14 cellular contexts compared by ENCODE assay signal in the genomic region with DNA sequence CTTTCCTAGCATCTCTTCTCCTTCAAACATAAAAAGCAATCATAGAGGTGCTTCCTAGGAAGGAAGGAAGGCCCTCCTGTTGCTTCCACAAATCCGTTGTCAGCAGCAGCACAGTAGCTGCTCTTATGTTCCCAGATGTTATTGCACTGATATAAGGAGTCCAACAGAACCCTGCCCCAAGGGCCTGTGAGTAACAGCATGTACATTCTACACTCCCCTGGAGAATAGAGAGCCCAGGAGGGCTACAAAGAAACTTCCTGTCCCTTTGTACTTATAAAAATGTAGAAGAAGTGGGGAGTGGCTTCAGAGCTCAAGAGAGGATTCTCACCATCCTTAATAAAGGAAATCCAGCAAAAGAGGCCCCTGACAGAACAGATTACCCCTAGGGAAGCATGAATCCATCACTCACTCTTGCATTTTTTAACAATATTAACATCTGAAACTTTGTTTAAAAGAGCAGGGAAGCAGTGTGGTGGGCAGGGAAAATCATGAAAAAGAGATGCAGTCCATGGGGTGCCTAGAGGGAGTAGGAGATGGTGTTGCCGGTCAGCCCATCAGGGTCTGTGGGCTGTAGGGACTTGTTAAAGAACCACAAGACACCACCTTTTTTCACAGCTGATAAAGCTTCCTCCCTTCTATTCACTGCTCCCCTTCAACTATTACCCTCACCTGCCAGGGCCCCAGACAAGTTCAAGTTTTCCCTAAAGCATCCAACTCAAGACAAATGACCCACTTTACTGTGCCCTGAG.
DNase-seq lines count a peak whose midpoint lies in the region; ATAC-seq, FAIRE-seq and TF ChIP-seq lines count a peak whose summit lies in the region.
"Had no signal": no experiment of that assay in that cellular context is flagged by ENCODE, and none has a peak within 500 bp of the region (broad histone marks: within the 10 kb centered on the region; RNA-seq: fewer than 3 reads in every experiment).

No MANE protein-coding gene starts in this region.

- no peak overlapping the region for H3K14ac ChIP-seq in H1 (ENCODE audit: insufficient read length)

- peak overlapping the region in 1 of 2 experiments; percentile 12; a peak in 1 of 4 replicates for H3K4me2 ChIP-seq in H1 (ENCODE audit: insufficient read depth in 1 of 2, low read depth in 2 of 2, low read length in 2 of 2)

- H4K20me1 ChIP-seq in H1 (replicated peaks in 1 of 2; ENCODE audit: control insufficient read depth in 1 of 2, insufficient read depth in 2 of 2, low read length in 2 of 2) = no peaks in the 10 kb centered on the region

- TF ChIP-seq EP300 in H1 (IDR thresholded peaks at IDR 0.05; ENCODE audit: borderline replicate concordance in 1 of 2, low read depth in 2 of 2, low read length in 2 of 2) (no peak), ovary (IDR thresholded peaks at IDR 0.05) (no peak)

- no peak overlapping the region for H3K4me3 ChIP-seq in Caco-2 (ENCODE audit: low read depth, low read length)
- no peak overlapping the region for H3K4me3 ChIP-seq in H1 (ENCODE audit: extremely low read depth in 1 of 4, insufficient read depth in 2 of 4, low read depth in 3 of 4, low read length in 4 of 4)
- no peak overlapping the region for H3K4me3 ChIP-seq in mucosa of descending colon
- no peak overlapping the region for H3K4me3 ChIP-seq in ovary
- H3K4me3 ChIP-seq: SJCRH30 had no signal

- POLR2A ChIA-PET in Caco-2 (lab: Charles Lee) = interaction anchor here (0.6 kb wide), 1 partner anchor 331 kb away, joined by 16 read pairs; a partner anchor contains a TSS
- POLR2A ChIA-PET in H1 (lab: Charles Lee; ENCODE audit: partially characterized antibody) = interaction anchor here (0.6 kb wide), 1 partner anchor 9 kb away, joined by 5 read pairs; no protein-coding TSS in a partner anchor

- H3K18ac ChIP-seq in H1 (ENCODE audit: extremely low read depth, low read length) = no peak overlapping the region

- peak; percentile 78 for ATAC-seq in mucosa of descending colon
- ATAC-seq: activated CD4-positive, CD25-positive, alpha-beta regulatory T cell treated with anti-CD3 and anti-CD28 coated beads, Interleukin-2, amount 50 U/mL, for 24 hours; stimulated activated effector memory CD8-positive, alpha-beta T cell treated with anti-CD3 and anti-CD28 coated beads, Interleukin-12 subunit alpha, Interleukin-12 subunit beta, amount 100 ng/mL, for 72 hours had no signal

- H4K91ac ChIP-seq in H1 (replicated peaks; ENCODE audit: insufficient read length, low read length) = no peak overlapping the region

- H3K36me3 Mint-ChIP-seq in Caco-2 (ENCODE audit: insufficient read depth, unreplicated experiment) = peaks cover 6% of the 10 kb centered on the region
- H3K36me3 Mint-ChIP-seq: CD14-positive monocyte; stimulated activated effector memory CD8-positive, alpha-beta T cell treated with anti-CD3 and anti-CD28 coated beads, Interleukin-12 subunit alpha, Interleukin-12 subunit beta, amount 100 ng/mL, for 72 hours had no signal

- H2AK5ac ChIP-seq in H1 (ENCODE audit: low read depth, low read length) = no peak overlapping the region

- H3K9me3 ChIP-seq in Caco-2 = peaks cover 6% of the 10 kb centered on the region; the same call in 1 of the 2 replicates
- H3K9me3 ChIP-seq in H1 (ENCODE audit: insufficient read depth in 2 of 2, low read depth in 1 of 2, low read length in 1 of 2) = no peaks in the 10 kb centered on the region
- no peaks in the 10 kb centered on the region for H3K9me3 ChIP-seq in mucosa of descending colon
- H3K9me3 ChIP-seq in ovary = no peaks in the 10 kb centered on the region
- H3K9me3 ChIP-seq: neutrophil, SJCRH30 had no signal

- H3K4me1 Mint-ChIP-seq in Caco-2 (ENCODE audit: low read depth, unreplicated experiment) = peaks cover 19% of the 10 kb centered on the region
- H3K4me1 Mint-ChIP-seq: CD14-positive monocyte; stimulated activated effector memory CD8-positive, alpha-beta T cell treated with anti-CD3 and anti-CD28 coated beads, Interleukin-12 subunit alpha, Interleukin-12 subunit beta, amount 100 ng/mL, for 72 hours had no signal

- no peak for FAIRE-seq in H1 (lab: Jason Lieb, UNC)

- no peaks in the 10 kb centered on the region for H3K36me3 ChIP-seq in Caco-2 (ENCODE audit: control insufficient read depth, insufficient read depth, low read length)
- no peaks in the 10 kb centered on the region; a peak in 1 of 8 replicates for H3K36me3 ChIP-seq in H1 (ENCODE audit: control insufficient read depth in 2 of 4, insufficient read depth in 4 of 4, low read length in 3 of 4)
- no peaks in the 10 kb centered on the region for H3K36me3 ChIP-seq in mucosa of descending colon (ENCODE audit: low read depth)
- H3K36me3 ChIP-seq in ovary = no peaks in the 10 kb centered on the region
- H3K36me3 ChIP-seq: neutrophil, SJCRH30 had no signal

- H3K27ac Mint-ChIP-seq in Caco-2 (ENCODE audit: unreplicated experiment) = peak overlapping the region; percentile 25
- H3K27ac Mint-ChIP-seq: CD14-positive monocyte; stimulated activated effector memory CD8-positive, alpha-beta T cell treated with anti-CD3 and anti-CD28 coated beads, Interleukin-12 subunit alpha, Interleukin-12 subunit beta, amount 100 ng/mL, for 72 hours had no signal

- peak overlapping the region; percentile 56; the same call in 1 of the 2 replicates for H2AFZ ChIP-seq in H1 (ENCODE audit: low read length)

- 57% methylated on average over 2 of the region's 2 CpGs; no CpG with 5 or more reads in 1 of the 2 experiments for WGBS in H1 (ENCODE audit: extremely low coverage in 1 of 2, insufficient coverage in 1 of 2, insufficient read length in 1 of 2, insufficient replicate concordance in 2 of 2, low coverage in 1 of 2, low lambda C conversion rate in 2 of 2, missing lambda C conversion rate in 1 of 2), 2 experiments
- WGBS in ovary, 3 donors = 63 to 67% (median 63%) methylated on average over 2 of the region's 2 CpGs

- no peak for TF ChIP-seq CTCF in Caco-2 (IDR thresholded peaks at IDR 0.05; ENCODE audit: insufficient read depth in 1 of 2, low read depth in 1 of 2, low read length in 1 of 2, severe bottlenecking in 1 of 2, unreplicated experiment in 1 of 2)
- no peak for TF ChIP-seq CTCF in H1 (IDR thresholded peaks at IDR 0.05; ENCODE audit: control extremely low read depth in 1 of 3, insufficient read depth in 1 of 3, low read depth in 1 of 3, low read length in 3 of 3)
- TF ChIP-seq CTCF in mucosa of descending colon (IDR thresholded peaks at IDR 0.05) = no peak
- no peak for TF ChIP-seq CTCF in GM10266 (IDR thresholded peaks at IDR 0.05; ENCODE audit: control insufficient read depth, insufficient read depth, low read depth, missing control alignments)
- TF ChIP-seq CTCF in ovary (IDR thresholded peaks at IDR 0.05) = no peak

- H3K27ac ChIP-seq in H1 (ENCODE audit: low read depth, low read length) (no peak overlapping the region), ovary (no peak overlapping the region)
- H3K27ac ChIP-seq: neutrophil, SJCRH30 had no signal

- H3K56ac ChIP-seq in H1 (replicated peaks; ENCODE audit: insufficient read length, low read depth, low read length) = no peak overlapping the region

- no peaks in the 10 kb centered on the region for H3K23me2 ChIP-seq in H1 (ENCODE audit: low read depth, low read length)

- H2BK15ac ChIP-seq in H1 (ENCODE audit: low read length) = no peak overlapping the region

- peak overlapping the region; percentile 71; the same call in 1 of the 2 replicates for H2BK5ac ChIP-seq in H1 (ENCODE audit: low read depth, low read length)

- TF ChIP-seq POLR2A in H1 (IDR thresholded peaks at IDR 0.05; ENCODE audit: control extremely low read depth in 1 of 2, low read depth in 2 of 2, low read length in 2 of 2) (no peak), ovary (IDR thresholded peaks at IDR 0.05) (no peak)

- no peak for TF ChIP-seq RAD21 in H1 (IDR thresholded peaks at IDR 0.05 in 1 of 2, conservative IDR thresholded peaks at IDR 0.05 in 1 of 2; ENCODE audit: low read depth in 2 of 2, low read length in 2 of 2)

- H2BK12ac ChIP-seq in H1 (ENCODE audit: low read depth, low read length) = 0 out of 2 replicates have a peak overlapping the region, but pooled peaks have one; percentile 55

- H2BK20ac ChIP-seq in H1 (ENCODE audit: low read length) = 0 out of 2 replicates have a peak overlapping the region, but pooled peaks have one; percentile 67

- H3K9me3 Mint-ChIP-seq in Caco-2 (ENCODE audit: unreplicated experiment) = peaks cover 25% of the 10 kb centered on the region
- H3K9me3 Mint-ChIP-seq: stimulated activated effector memory CD8-positive, alpha-beta T cell treated with anti-CD3 and anti-CD28 coated beads, Interleukin-12 subunit alpha, Interleukin-12 subunit beta, amount 100 ng/mL, for 72 hours had no signal

- CTCF ChIA-PET in Caco-2 (lab: Charles Lee) = no interaction called here
- CTCF ChIA-PET in H1 (lab: Charles Lee; ENCODE audit: partially characterized antibody) = interaction anchor here (1.5 kb wide), 1 partner anchor 49 kb away, joined by 3 read pairs; no protein-coding TSS in a partner anchor

- H3K79me1 ChIP-seq in H1 (ENCODE audit: low read depth, low read length) = no peaks in the 10 kb centered on the region

- no peak overlapping the region for H3K4me3 Mint-ChIP-seq in Caco-2 (ENCODE audit: unreplicated experiment)
- H3K4me3 Mint-ChIP-seq: CD14-positive monocyte; stimulated activated effector memory CD8-positive, alpha-beta T cell treated with anti-CD3 and anti-CD28 coated beads, Interleukin-12 subunit alpha, Interleukin-12 subunit beta, amount 100 ng/mL, for 72 hours had no signal

- no peak overlapping the region for H3K23ac ChIP-seq in H1 (ENCODE audit: insufficient read length)

- peaks cover 44% of the 10 kb centered on the region for H3K4me1 ChIP-seq in Caco-2
- peaks cover 2 to 16% (median 8%) of the 10 kb centered on the region in 4 experiments; a peak in 6 of 7 replicates for H3K4me1 ChIP-seq in H1 (replicated peaks in 1 of 4; ENCODE audit: control insufficient read depth in 3 of 4, insufficient read depth in 4 of 4, low read length in 3 of 4)
- peaks cover 6% of the 10 kb centered on the region for H3K4me1 ChIP-seq in mucosa of descending colon (ENCODE audit: low read depth)
- no peaks in the 10 kb centered on the region for H3K4me1 ChIP-seq in ovary (ENCODE audit: insufficient read depth)

- H4K5ac ChIP-seq in H1 (ENCODE audit: insufficient read length, low read depth, low read length) = no peak overlapping the region

- H3K4ac ChIP-seq in H1 (replicated peaks; ENCODE audit: insufficient read length, low read depth, low read length) = no peak overlapping the region

- intact Hi-C loops in Caco-2 (cut with micrococcal nuclease; ENCODE audit: unreplicated experiment) = no loop called here
- intact Hi-C loops in mucosa of descending colon (cut with DNase I, micrococcal nuclease) = no loop called here
- intact Hi-C loops in ovary (cut with DNase I) = no loop called here

- BruUV-seq in Caco-2 (replicated peaks; lab: Mats Ljungman, UMichigan) = no TSS peak

- no peak overlapping the region for H4K8ac ChIP-seq in H1 (ENCODE audit: extremely low read depth, insufficient read depth, low read length)

- H3K27me3 ChIP-seq in Caco-2 (replicated peaks; ENCODE audit: control insufficient read depth, insufficient read depth, low read length) (no peaks in the 10 kb centered on the region), H1 (replicated peaks in 1 of 4; ENCODE audit: control insufficient read depth in 3 of 4, extremely low read depth in 1 of 4, insufficient read depth in 3 of 4, low read length in 3 of 4) (no peaks in the 10 kb centered on the region), ovary (no peaks in the 10 kb centered on the region)
- H3K27me3 ChIP-seq: neutrophil, SJCRH30 had no signal

- no peaks in the 10 kb centered on the region for H3K27me3 Mint-ChIP-seq in Caco-2 (ENCODE audit: insufficient read depth, unreplicated experiment)

- no peaks in the 10 kb centered on the region for H3K79me2 ChIP-seq in H1 (ENCODE audit: control insufficient read depth in 1 of 2, insufficient read depth in 2 of 2, low read length in 2 of 2)

- H2BK120ac ChIP-seq in H1 (replicated peaks; ENCODE audit: low read depth, low read length) = no peak overlapping the region

- no peak for DNase-seq in Caco-2
- DNase-seq in M059J (ENCODE audit: low read depth) = peak; percentile 80
- no peak for DNase-seq in H1 (ENCODE audit: low read depth in 1 of 2, low spot score in 2 of 2)
- no peak for DNase-seq in mucosa of descending colon
- DNase-seq in GM10266 (ENCODE audit: extremely low spot score) = no peak
- DNase-seq in ovary = no peak
- DNase-seq in hippocampal formation (lab: John Stamatoyannopoulos, UW) = no peak
- no peak for DNase-seq in CD1c-positive myeloid dendritic cell (ENCODE audit: extremely low spot score)
- DNase-seq: central memory CD4-positive, alpha-beta T cell; SJCRH30 had no signal

- H3K9ac ChIP-seq in H1 (replicated peaks in 1 of 4; ENCODE audit: extremely low read depth in 1 of 4, low read depth in 3 of 4, low read length in 3 of 4) = no peak overlapping the region
